Comparison of ENCODE assay signal across 37 cellular contexts in the genomic region with DNA sequence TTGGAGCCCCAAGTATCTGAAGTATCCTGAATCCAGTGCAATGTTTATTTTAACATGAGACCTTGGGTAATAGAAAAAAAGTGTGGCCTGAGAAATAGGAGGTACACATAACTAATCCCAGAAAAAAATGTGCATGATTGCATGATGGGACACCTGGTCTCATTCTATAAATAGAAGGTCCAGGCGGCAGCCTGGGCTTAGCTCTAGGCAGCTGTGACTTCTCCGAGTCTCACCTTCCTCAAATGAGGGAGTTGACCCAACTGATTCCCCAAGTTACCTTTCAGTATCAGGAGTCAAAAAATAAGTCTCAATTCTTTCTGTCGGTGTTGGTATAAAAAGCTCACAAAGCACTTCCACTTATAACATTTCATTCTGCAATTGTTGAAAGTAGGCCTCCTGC.
"Had no signal": no experiment of that assay in that cellular context is flagged by ENCODE, and none has a peak within 500 bp of the region (broad histone marks: within the 10 kb centered on the region; RNA-seq: fewer than 3 reads in every experiment).

No MANE protein-coding gene starts in this region.

- H3K9me3 ChIP-seq: adrenal gland, ascending aorta, breast epithelium, esophagus squamous epithelium, gastroesophageal sphincter, heart right ventricle had no signal

- H3K4me3 Mint-ChIP-seq: activated CD4-positive, alpha-beta memory T cell treated with anti-CD3 and anti-CD28 coated beads for 36 hours; activated CD4-positive, alpha-beta T cell treated with anti-CD3 and anti-CD28 coated beads for 36 hours; activated CD4-positive, alpha-beta T cell treated with anti-CD3 and anti-CD28 coated beads, Interleukin-2, amount 10 ng/mL, durations not matched to agents 24 days and 14 days; activated CD8-positive, alpha-beta memory T cell treated with anti-CD3 and anti-CD28 coated beads, Interleukin-2, amount 10 ng/mL, durations not matched to agents 7 days and 5 days; activated CD8-positive, alpha-beta T cell treated with anti-CD3 and anti-CD28 coated beads, Interleukin-2, amount 10 ng/mL, durations not matched to agents 7 days and 5 days; activated naive CD4-positive, alpha-beta T cell treated with anti-CD3 and anti-CD28 coated beads for 36 hours; activated naive CD4-positive, alpha-beta T cell treated with anti-CD3 and anti-CD28 coated beads, Interleukin-2, amount 50 U/mL, for 24 hours; activated naive CD8-positive, alpha-beta T cell treated with anti-CD3 and anti-CD28 coated beads for 36 hours; activated naive CD8-positive, alpha-beta T cell treated with anti-CD3 and anti-CD28 coated beads, Interleukin-2, amount 50 U/mL, for 24 hours; activated T-helper 1 cell treated with anti-CD3 and anti-CD28 coated beads, Interleukin-12 subunit alpha, Interleukin-12 subunit beta, Interleukin-2, Interleukin-4 antibody, amounts not matched to agents 30 ng/mL and 10 ng/mL and 1 ng/mL, durations not matched to agents 14 hours and 24 hours and 36 hours; brain; dendritic cell treated with granulocyte-macrophage colony-stimulating factor and Interleukin-4, amounts not matched to agents 40 ng/mL and 50 ng/mL, for 4 days; effector memory CD8-positive, alpha-beta T cell; T-helper 2 cell treated with Interferon-gamma antibody and Interleukin-4, amounts not matched to agents 5 μg/mL and 100 μg/mL, for 36 hours had no signal

- H3K27me3 ChIP-seq: adrenal gland, ascending aorta, breast epithelium, cardiac muscle cell, esophagus squamous epithelium, gastroesophageal sphincter, hepatocyte had no signal

- H3K36me3 Mint-ChIP-seq: activated CD4-positive, alpha-beta memory T cell treated with anti-CD3 and anti-CD28 coated beads for 36 hours; activated CD8-positive, alpha-beta memory T cell treated with anti-CD3 and anti-CD28 coated beads, Interleukin-2, amount 10 ng/mL, durations not matched to agents 7 days and 5 days; activated naive CD4-positive, alpha-beta T cell treated with anti-CD3 and anti-CD28 coated beads, Interleukin-2, amount 50 U/mL, for 24 hours; activated naive CD8-positive, alpha-beta T cell treated with anti-CD3 and anti-CD28 coated beads for 36 hours; brain had no signal

- H3K27ac Mint-ChIP-seq: activated CD4-positive, alpha-beta memory T cell treated with anti-CD3 and anti-CD28 coated beads for 36 hours; activated CD4-positive, alpha-beta T cell treated with anti-CD3 and anti-CD28 coated beads for 36 hours; activated CD4-positive, alpha-beta T cell treated with anti-CD3 and anti-CD28 coated beads, Interleukin-2, amount 10 ng/mL, durations not matched to agents 24 days and 14 days; activated CD8-positive, alpha-beta memory T cell treated with anti-CD3 and anti-CD28 coated beads, Interleukin-2, amount 10 ng/mL, durations not matched to agents 7 days and 5 days; activated CD8-positive, alpha-beta T cell treated with anti-CD3 and anti-CD28 coated beads, Interleukin-2, amount 10 ng/mL, durations not matched to agents 7 days and 5 days; activated naive CD4-positive, alpha-beta T cell treated with anti-CD3 and anti-CD28 coated beads for 36 hours; activated naive CD4-positive, alpha-beta T cell treated with anti-CD3 and anti-CD28 coated beads, Interleukin-2, amount 50 U/mL, for 24 hours; activated naive CD8-positive, alpha-beta T cell treated with anti-CD3 and anti-CD28 coated beads for 36 hours; activated naive CD8-positive, alpha-beta T cell treated with anti-CD3 and anti-CD28 coated beads, Interleukin-2, amount 50 U/mL, for 24 hours; activated T-helper 1 cell treated with anti-CD3 and anti-CD28 coated beads, Interleukin-12 subunit alpha, Interleukin-12 subunit beta, Interleukin-2, Interleukin-4 antibody, amounts not matched to agents 30 ng/mL and 10 ng/mL and 1 ng/mL, durations not matched to agents 14 hours and 24 hours and 36 hours; activated T-helper 2 cell treated with anti-CD3 and anti-CD28 coated beads, Interferon-gamma antibody, Interleukin-2, Interleukin-4, amounts not matched to agents 10 μg/mL and 5 μg/mL and 100 μg/mL, durations not matched to agents 14 hours and 24 hours and 36 hours; brain; dendritic cell treated with granulocyte-macrophage colony-stimulating factor and Interleukin-4, amounts not matched to agents 40 ng/mL and 50 ng/mL, for 4 days; effector memory CD8-positive, alpha-beta T cell; T-helper 2 cell treated with Interferon-gamma antibody and Interleukin-4, amounts not matched to agents 5 μg/mL and 100 μg/mL, for 36 hours had no signal

- H2AFZ ChIP-seq: hepatocyte had no signal

- H3K36me3 ChIP-seq: adrenal gland, ascending aorta, breast epithelium, cardiac muscle cell, esophagus squamous epithelium, gastroesophageal sphincter, heart right ventricle had no signal

- H3K79me2 ChIP-seq: hepatocyte had no signal

- DNase-seq: activated CD4-positive, alpha-beta memory T cell treated with anti-CD3 and anti-CD28 coated beads for 36 hours; activated CD4-positive, alpha-beta T cell treated with anti-CD3 and anti-CD28 coated beads for 36 hours; activated CD4-positive, alpha-beta T cell treated with anti-CD3 and anti-CD28 coated beads, Interleukin-2, amount 10 ng/mL, durations not matched to agents 24 days and 14 days; activated CD4-positive, CD25-positive, alpha-beta regulatory T cell; activated CD4-positive, CD25-positive, alpha-beta regulatory T cell treated with anti-CD3 and anti-CD28 coated beads, Interleukin-2, amount 50 U/mL, for 72 hours; activated CD8-positive, alpha-beta memory T cell treated with anti-CD3 and anti-CD28 coated beads, Interleukin-2, amount 10 ng/mL, durations not matched to agents 7 days and 5 days; activated CD8-positive, alpha-beta memory T cell treated with anti-CD3 and anti-CD28 coated beads, Interleukin-2, amount 50 U/mL, for 4 hours; activated CD8-positive, alpha-beta T cell treated with anti-CD3 and anti-CD28 coated beads, Interleukin-2, amount 10 ng/mL, durations not matched to agents 7 days and 5 days; activated effector memory CD4-positive, alpha-beta T cell treated with anti-CD3 and anti-CD28 coated beads, Interleukin-2, amount 50 U/mL, for 16 hours; activated naive CD4-positive, alpha-beta T cell treated with anti-CD3 and anti-CD28 coated beads for 36 hours; activated naive CD8-positive, alpha-beta T cell treated with anti-CD3 and anti-CD28 coated beads for 36 hours; activated naive CD8-positive, alpha-beta T cell treated with anti-CD3 and anti-CD28 coated beads, Interleukin-2, amount 50 U/mL, for 24 hours; activated T-cell treated with anti-CD3 and anti-CD28 coated beads, Interleukin-2, amount 50 U/mL, for 1 hour; activated T-cell treated with anti-CD3 and anti-CD28 coated beads, Interleukin-2, amount 50 U/mL, for 48 hours; adrenal gland; amygdala; central memory CD4-positive, alpha-beta T cell; cerebellar nuclear complex; effector CD4-positive, alpha-beta T cell; effector memory CD8-positive, alpha-beta T cell; esophagus squamous epithelium; foreskin melanocyte; heart right ventricle; T1000 had no signal

- H3K4me1 Mint-ChIP-seq: activated CD8-positive, alpha-beta memory T cell treated with anti-CD3 and anti-CD28 coated beads, Interleukin-2, amount 10 ng/mL, durations not matched to agents 7 days and 5 days had no signal

- H3K4me2 ChIP-seq: hepatocyte had no signal

- H3K27me3 Mint-ChIP-seq: brain had no signal

- H3K9me3 Mint-ChIP-seq: activated CD4-positive, alpha-beta memory T cell treated with anti-CD3 and anti-CD28 coated beads for 36 hours; activated CD4-positive, alpha-beta T cell treated with anti-CD3 and anti-CD28 coated beads, Interleukin-2, amount 10 ng/mL, durations not matched to agents 24 days and 14 days; activated naive CD4-positive, alpha-beta T cell treated with anti-CD3 and anti-CD28 coated beads for 36 hours; activated naive CD4-positive, alpha-beta T cell treated with anti-CD3 and anti-CD28 coated beads, Interleukin-2, amount 50 U/mL, for 24 hours; activated naive CD8-positive, alpha-beta T cell treated with anti-CD3 and anti-CD28 coated beads for 36 hours; activated naive CD8-positive, alpha-beta T cell treated with anti-CD3 and anti-CD28 coated beads, Interleukin-2, amount 50 U/mL, for 24 hours; activated T-helper 1 cell treated with anti-CD3 and anti-CD28 coated beads, Interleukin-12 subunit alpha, Interleukin-12 subunit beta, Interleukin-2, Interleukin-4 antibody, amounts not matched to agents 30 ng/mL and 10 ng/mL and 1 ng/mL, durations not matched to agents 14 hours and 24 hours and 36 hours; activated T-helper 2 cell treated with anti-CD3 and anti-CD28 coated beads, Interferon-gamma antibody, Interleukin-2, Interleukin-4, amounts not matched to agents 10 μg/mL and 5 μg/mL and 100 μg/mL, durations not matched to agents 14 hours and 24 hours and 36 hours; brain; dendritic cell treated with granulocyte-macrophage colony-stimulating factor and Interleukin-4, amounts not matched to agents 40 ng/mL and 50 ng/mL, for 4 days; effector memory CD8-positive, alpha-beta T cell; T-helper 2 cell treated with Interferon-gamma antibody and Interleukin-4, amounts not matched to agents 5 μg/mL and 100 μg/mL, for 36 hours had no signal

- ATAC-seq: activated CD4-positive, alpha-beta T cell treated with anti-CD3 and anti-CD28 coated beads for 36 hours; activated CD8-positive, alpha-beta memory T cell treated with anti-CD3 and anti-CD28 coated beads, Interleukin-2, amount 10 ng/mL, durations not matched to agents 7 days and 5 days; activated CD8-positive, alpha-beta T cell treated with anti-CD3 and anti-CD28 coated beads, Interleukin-2, amount 10 ng/mL, durations not matched to agents 7 days and 5 days; activated naive CD8-positive, alpha-beta T cell treated with anti-CD3 and anti-CD28 coated beads, Interleukin-2, amount 50 U/mL, for 24 hours; effector memory CD8-positive, alpha-beta T cell; gastroesophageal sphincter; heart right ventricle had no signal

- H3K27ac ChIP-seq: adrenal gland, ascending aorta, breast epithelium, cardiac muscle cell, epithelial cell of prostate, esophagus squamous epithelium, gastroesophageal sphincter, heart right ventricle, hepatocyte had no signal

- H3K4me1 ChIP-seq: breast epithelium had no signal

- H3K4me3 ChIP-seq: adrenal gland, ascending aorta, breast epithelium, cardiac muscle cell, coronary artery, esophagus squamous epithelium, gastroesophageal sphincter, heart right ventricle, hepatocyte had no signal
